8 cellular contexts compared by ENCODE assay signal in the genomic region with DNA sequence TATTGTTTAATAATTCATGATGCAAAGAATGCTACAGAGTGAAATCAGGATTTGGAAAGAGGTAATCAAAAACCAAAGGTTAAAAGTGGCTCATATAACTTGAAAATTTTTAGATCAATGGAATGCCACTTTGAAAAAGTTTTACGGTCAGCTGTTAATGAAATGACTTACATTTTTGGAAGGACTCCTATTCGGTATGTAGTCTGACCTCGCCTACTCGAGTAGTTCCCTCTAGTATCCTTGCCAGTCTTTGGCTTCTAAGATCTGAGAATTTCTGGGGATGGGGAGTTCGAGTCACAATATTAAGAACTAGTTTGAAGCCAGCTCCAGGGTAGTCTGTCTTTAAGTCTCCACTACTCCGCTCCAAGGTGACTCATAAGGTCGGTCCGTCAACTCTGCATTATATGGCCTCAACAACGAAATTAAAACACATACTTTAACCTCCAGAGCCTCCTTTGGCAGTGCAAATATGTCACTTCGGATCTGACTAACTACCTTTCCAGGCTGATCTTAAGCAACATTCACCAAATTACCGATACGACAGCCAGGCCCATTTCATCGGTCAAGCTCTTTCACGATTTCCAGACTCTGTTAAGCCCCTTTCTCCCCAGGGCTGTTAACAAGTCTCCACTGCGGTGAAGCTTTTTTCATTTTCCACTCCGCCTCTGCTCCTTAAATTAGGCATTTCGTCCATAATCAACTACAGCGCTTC. TPM values are rescaled to one million over a fixed set of nuclear protein-coding genes. Genes with fewer than 3 reads are reported as not detected.
DNase-seq lines count a peak whose midpoint lies in the region; ATAC-seq and TF ChIP-seq lines count a peak whose summit lies in the region.

No MANE protein-coding gene starts in this region.

- peak overlapping the region; percentile 92 to 99 (median 97) for H3K9ac ChIP-seq in BLaER1 treated with 17β-estradiol and CSF1 and Interleukin-3, amounts not matched to agents 10 nM and 100 nM

- H3K27ac ChIP-seq in BLaER1 treated with 17β-estradiol and CSF1 and Interleukin-3, amounts not matched to agents 10 nM and 100 nM, result peak overlapping the region; percentile 83 to 99 (median 98)
- peak overlapping the region; percentile 87 to 97 for H3K27ac ChIP-seq in esophagus (ENCODE audit: low read depth in 2 of 2, low read length in 1 of 2)
- H3K27ac ChIP-seq in naive thymus-derived CD4-positive, alpha-beta T cell (ENCODE audit: low read depth, low read length), result peak overlapping the region; percentile 92

- peak in 1 of 9 donors; percentile 22 for DNase-seq in naive thymus-derived CD4-positive, alpha-beta T cell
- DNase-seq in mesenteric fat pad (ENCODE audit: low spot score) (no peak), NAMALWA (ENCODE audit: low spot score) (no peak)

- H3K9me3 ChIP-seq in BLaER1 treated with 17β-estradiol and CSF1 and Interleukin-3, amounts not matched to agents 10 nM and 100 nM (replicated peaks in 1 of 11), result peaks cover 0 to 18% (median 15%) of the 10 kb centered on the region in 11 experiments; a peak in 20 of 22 replicates
- H3K9me3 ChIP-seq in esophagus (ENCODE audit: control insufficient read depth in 2 of 2, insufficient read depth in 1 of 2, low read depth in 1 of 2, low read length in 1 of 2), result no peaks in the 10 kb centered on the region
- no peaks in the 10 kb centered on the region for H3K9me3 ChIP-seq in naive thymus-derived CD4-positive, alpha-beta T cell (ENCODE audit: control insufficient read depth in 2 of 3, low read length in 3 of 3)

- H3K27me3 ChIP-seq in BLaER1 treated with 17β-estradiol and CSF1 and Interleukin-3, amounts not matched to agents 10 nM and 100 nM, result no peaks in the 10 kb centered on the region
- H3K27me3 ChIP-seq in esophagus (ENCODE audit: control insufficient read depth in 1 of 2, insufficient read depth in 2 of 2, low read length in 2 of 2), result no peaks in the 10 kb centered on the region
- H3K27me3 ChIP-seq in naive thymus-derived CD4-positive, alpha-beta T cell (ENCODE audit: control insufficient read depth in 2 of 2, insufficient read depth in 2 of 2, low read length in 2 of 2), result no peaks in the 10 kb centered on the region

- H3K9me3 Mint-ChIP-seq in naive thymus-derived CD4-positive, alpha-beta T cell, result peaks cover 0 to 4% (median 0%) of the 10 kb centered on the region in 11 donors

- peaks cover 11 to 41% (median 36%) of the 10 kb centered on the region in 11 experiments; a peak in 21 of 22 replicates for H4K20me1 ChIP-seq in BLaER1 treated with 17β-estradiol and CSF1 and Interleukin-3, amounts not matched to agents 10 nM and 100 nM

- H3K4me3 ChIP-seq in BLaER1 treated with 17β-estradiol and CSF1 and Interleukin-3, amounts not matched to agents 10 nM and 100 nM, result peak overlapping the region; percentile 80 to 99 (median 92)
- peak overlapping the region; percentile 91 for H3K4me3 ChIP-seq in esophagus (ENCODE audit: low read depth in 1 of 2, low read length in 2 of 2)
- peak overlapping the region; percentile 83 for H3K4me3 ChIP-seq in naive thymus-derived CD4-positive, alpha-beta T cell (ENCODE audit: low read length)

- H3K27me3 Mint-ChIP-seq in naive thymus-derived CD4-positive, alpha-beta T cell, result no peaks in the 10 kb centered on the region

- intact Hi-C loops in naive thymus-derived CD4-positive, alpha-beta T cell (cut with micrococcal nuclease), result loop anchor here (1.0 to 10.0 kb wide), 16 partner anchors 37 to 1924 kb away; partner anchors contain the start of genes ELMOD2 (in 2 of the 2), MAML3 (in 2 of the 2), NOCT (in 2 of the 2) and SETD7 (in 2 of the 2)

- peak overlapping the region; percentile 96 to 100 (median 100) for H3K4me3 Mint-ChIP-seq in naive thymus-derived CD4-positive, alpha-beta T cell

- peaks cover 8 to 14% (median 9%) of the 10 kb centered on the region in 5 donors for H3K36me3 Mint-ChIP-seq in naive thymus-derived CD4-positive, alpha-beta T cell

- peaks cover 13 to 76% (median 61%) of the 10 kb centered on the region in 7 donors for H3K4me1 Mint-ChIP-seq in naive thymus-derived CD4-positive, alpha-beta T cell

- peak overlapping the region; percentile 77 to 92 (median 87) for H3K4me2 ChIP-seq in BLaER1 treated with 17β-estradiol and CSF1 and Interleukin-3, amounts not matched to agents 10 nM and 100 nM

- CTCF ChIA-PET in naive thymus-derived CD4-positive, alpha-beta T cell (lab: Charles Lee), result interaction anchor here (0.7 to 1.9 kb wide), 6 partner anchors 121 to 270 kb away, joined by 3 to 6 read pairs (median 4); no protein-coding TSS in a partner anchor

- peak; percentile 2 for ATAC-seq in GM19043 (IDR thresholded peaks at IDR 0.05; ENCODE audit: low read depth, unreplicated experiment)
- peak; percentile 8 for ATAC-seq in HG03342 (IDR thresholded peaks at IDR 0.05; ENCODE audit: unreplicated experiment)
- ATAC-seq in SK-N-SH treated with all-trans-retinoic acid at 6 μM for 48 hours, result peak; percentile 50
- ATAC-seq in naive thymus-derived CD4-positive, alpha-beta T cell, result peak; percentile 11

- H3K36me3 ChIP-seq in BLaER1 treated with 17β-estradiol and CSF1 and Interleukin-3, amounts not matched to agents 10 nM and 100 nM, result peaks cover 11 to 23% (median 22%) of the 10 kb centered on the region in 11 experiments
- H3K36me3 ChIP-seq in esophagus (ENCODE audit: control insufficient read depth in 2 of 2, insufficient read depth in 2 of 2, low read length in 1 of 2), result no peaks in the 10 kb centered on the region
- peaks cover 0 to 7% (median 0%) of the 10 kb centered on the region in 3 experiments for H3K36me3 ChIP-seq in naive thymus-derived CD4-positive, alpha-beta T cell (ENCODE audit: control insufficient read depth in 2 of 3, insufficient read depth in 3 of 3, low read length in 3 of 3)

- H3K27ac Mint-ChIP-seq in naive thymus-derived CD4-positive, alpha-beta T cell, result peak overlapping the region; percentile 97 to 100 (median 99)

- WGBS in esophagus, 2 donors, result 4 to 5% methylated on average over 18 of the region's 18 CpGs

- H3K4me1 ChIP-seq in BLaER1 treated with 17β-estradiol and CSF1 and Interleukin-3, amounts not matched to agents 10 nM and 100 nM, result peaks cover 34 to 64% (median 41%) of the 10 kb centered on the region in 10 experiments
- no peaks in the 10 kb centered on the region for H3K4me1 ChIP-seq in esophagus (ENCODE audit: control insufficient read depth in 2 of 2, insufficient read depth in 2 of 2, low read length in 1 of 2)
- peaks cover 25 to 34% of the 10 kb centered on the region in 2 donors for H3K4me1 ChIP-seq in naive thymus-derived CD4-positive, alpha-beta T cell (ENCODE audit: control insufficient read depth in 2 of 2, insufficient read depth in 2 of 2, low read length in 2 of 2)

- POLR2A ChIA-PET in naive thymus-derived CD4-positive, alpha-beta T cell (lab: Charles Lee), result interaction anchor here (0.7 to 3.3 kb wide), 19 partner anchors 8 to 1223 kb away, joined by 3 to 36 read pairs (median 5); partner anchors contain the start of genes ELF2, ELMOD2, NOCT and RAB33B

TF ChIP-seq in SK-N-SH treated with all-trans-retinoic acid at 6 μM for 48 hours, 23 proteins besides CTCF, POLR2A, EP300 and RAD21:
- no peak for TF ChIP-seq CSDC2 (CRISPR knock-in tag; IDR thresholded peaks at IDR 0.05)
- no peak for TF ChIP-seq PPARA (CRISPR knock-in tag; IDR thresholded peaks at IDR 0.05; ENCODE audit: borderline replicate concordance)
- TF ChIP-seq ZFP3 (CRISPR knock-in tag; IDR thresholded peaks at IDR 0.05), result peak; percentile 72; the same call in 1 of the 2 replicates
- TF ChIP-seq GLIS3 (CRISPR knock-in tag; IDR thresholded peaks at IDR 0.05), result no peak
- TF ChIP-seq TCF4 (CRISPR knock-in tag; IDR thresholded peaks at IDR 0.05; ENCODE audit: borderline replicate concordance), result no peak

RNA-seq across cellular contexts. Expression of gene NAA15, which starts 0.7 kb away (rescaled TPM):
- polyA plus RNA-seq in esophagus, result 10 to 100 TPM in 1 of 2 donors, 1 to 10 TPM in 1; 5.6 to 11.4 TPM
- 10 to 100 TPM; 41.2 to 67.4 (median 49.0) TPM for total RNA-seq in naive thymus-derived CD4-positive, alpha-beta T cell
- 10 to 100 TPM; 35.7 to 40.5 TPM for polyA plus RNA-seq in naive thymus-derived CD4-positive, alpha-beta T cell
- 48.0 TPM for total RNA-seq in mesenteric fat pad

RNA-seq across cellular contexts. Expression of gene NDUFC1, which starts 1.7 kb away (rescaled TPM):
- 100 to 1,000 TPM in 1 of 2 donors, 10 to 100 TPM in 1; 79.0 to 102 TPM for polyA plus RNA-seq in esophagus
- 10 to 100 TPM; 19.4 to 41.6 (median 26.9) TPM for total RNA-seq in naive thymus-derived CD4-positive, alpha-beta T cell
- 100 to 1,000 TPM; 105 to 193 TPM for polyA plus RNA-seq in naive thymus-derived CD4-positive, alpha-beta T cell
- 41.6 TPM for total RNA-seq in mesenteric fat pad

RNA-seq across cellular contexts. Expression of gene MGARP, which starts 20.6 kb away (rescaled TPM):
- polyA plus RNA-seq in esophagus, result under 1 TPM; 0.18 to 0.24 TPM
- total RNA-seq in naive thymus-derived CD4-positive, alpha-beta T cell, result under 1 TPM in 3 of 5 experiments, not detected in 2; 0.29 to 0.70 (median 0.30) TPM
- under 1 TPM in 1 of 2 donors, not detected in 1; 0.32 TPM for polyA plus RNA-seq in naive thymus-derived CD4-positive, alpha-beta T cell
- 0.39 TPM for total RNA-seq in mesenteric fat pad
